Comparison of ENCODE assay signal across 2 cellular contexts in genomic region chr11:1825785-1826451, GRCh38.
A peak's percentile ranks its signal among the peaks of the same experiment; 100 is the strongest.
TF ChIP-seq lines count a peak whose summit lies in the region.

No MANE protein-coding gene starts in this region.

TF ChIP-seq in HCT116, 20 proteins besides CTCF, POLR2A, EP300 and RAD21:
- TF ChIP-seq CEBPB (IDR thresholded peaks at IDR 0.05; ENCODE audit: low read depth) (no peak), YY1 (IDR thresholded peaks at IDR 0.05; ENCODE audit: extremely low read depth, insufficient replicate concordance, low read depth, low read length) (no peak), SIN3A (IDR thresholded peaks at IDR 0.05; ENCODE audit: low read depth) (no peak), ZBTB33 (IDR thresholded peaks at IDR 0.05; ENCODE audit: extremely low read depth, insufficient replicate concordance, low read length) (no peak)

TF ChIP-seq in HepG2, 621 proteins besides CTCF, POLR2A, EP300 and RAD21:
- TF ChIP-seq CEBPZ (IDR thresholded peaks at IDR 0.05; ENCODE audit: low read length) (no peak), ZNF136 (CRISPR knock-in tag; IDR thresholded peaks at IDR 0.05; ENCODE audit: low read depth) (no peak), ZNF710 (CRISPR knock-in tag; IDR thresholded peaks at IDR 0.05; ENCODE audit: borderline replicate concordance) (0 out of 2 replicates have a peak, but pooled peaks have one; percentile 10), ZKSCAN1 (IDR thresholded peaks at IDR 0.05; ENCODE audit: low read length) (peak; percentile 60; the same call in 1 of the 2 replicates), PLRG1 (conservative IDR thresholded peaks at IDR 0.05) (no peak), HNRNPLL (IDR thresholded peaks at IDR 0.05; ENCODE audit: low read depth, low read length, poor library complexity, severe bottlenecking) (peak; percentile 0), ZNF33A (CRISPR knock-in tag; IDR thresholded peaks at IDR 0.05; ENCODE audit: borderline replicate concordance) (no peak), ZNF768 (CRISPR knock-in tag; IDR thresholded peaks at IDR 0.05) (0 out of 2 replicates have a peak, but pooled peaks have one; percentile 5), MTA3 (CRISPR knock-in tag; IDR thresholded peaks at IDR 0.05) (no peak), NFE2L2 (IDR thresholded peaks at IDR 0.05; ENCODE audit: low read length) (no peak), JUNB (CRISPR knock-in tag; IDR thresholded peaks at IDR 0.05; ENCODE audit: borderline replicate concordance) (peak; percentile 17; the same call in 1 of the 2 replicates), FUBP1 (CRISPR knock-in tag; IDR thresholded peaks at IDR 0.05; ENCODE audit: borderline replicate concordance) (no peak), ZNF362 (CRISPR knock-in tag; IDR thresholded peaks at IDR 0.05; ENCODE audit: borderline replicate concordance) (no peak), ZNF576 (CRISPR knock-in tag; IDR thresholded peaks at IDR 0.05) (no peak), ZNF160 (CRISPR knock-in tag; IDR thresholded peaks at IDR 0.05) (no peak)
TF ChIP-seq in HepG2: peak in this region for 5.
